Comparison of ENCODE assay signal across 9 cellular contexts in the genomic region with DNA sequence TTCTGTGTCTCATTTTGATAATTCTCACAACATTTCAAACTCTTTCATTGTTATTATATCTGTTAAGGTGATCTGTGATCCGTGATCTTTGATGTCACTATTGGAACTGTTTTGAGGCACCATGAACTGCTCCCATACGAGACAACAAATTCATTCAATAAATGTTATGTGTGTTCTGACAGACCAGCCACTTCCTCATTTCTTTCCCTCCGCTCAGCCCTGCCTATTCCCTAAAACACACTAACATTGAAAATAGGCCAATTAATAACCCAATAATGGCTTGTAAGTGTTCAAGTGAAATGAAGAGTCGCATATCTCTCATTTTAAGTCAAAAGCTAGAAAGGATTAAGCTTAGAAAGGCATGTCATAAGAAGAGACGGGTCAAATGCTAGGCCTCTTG. TPM values are rescaled to one million over a fixed set of nuclear protein-coding genes. Genes with fewer than 3 reads are reported as not detected.
"Had no signal": no experiment of that assay in that cellular context is flagged by ENCODE, and none has a peak within 500 bp of the region (broad histone marks: within the 10 kb centered on the region; RNA-seq: fewer than 3 reads in every experiment).

No MANE protein-coding gene starts in this region.

- H3K4me1 Mint-ChIP-seq: IgD-negative memory B cell had no signal

- H3K4me3 Mint-ChIP-seq: GM23338, H9, IgD-negative memory B cell had no signal

- H3K27ac Mint-ChIP-seq: IgD-negative memory B cell had no signal

- DNase-seq: H9, HCEC 1CT, Kasumi-1, KG1 had no signal

- FAIRE-seq: H1, H54, HepG2 had no signal

- H2AFZ ChIP-seq: GM23338 had no signal

- H3K4me3 ChIP-seq: GM23338 had no signal

- H3K4me2 ChIP-seq: GM23338 had no signal

- H3K27me3 Mint-ChIP-seq: IgD-negative memory B cell had no signal

- ATAC-seq: GM23338, HepG2 had no signal

RNA-seq across cellular contexts. Expression of gene RNF133, which starts 45.2 kb away (rescaled TPM):
- polyA plus RNA-seq: GM23338, IgD-negative memory B cell had no signal

RNA-seq across cellular contexts. Expression of gene RNF148, which starts 49.0 kb away (rescaled TPM):
- polyA plus RNA-seq: GM23338, IgD-negative memory B cell had no signal
